In the genomic region with DNA sequence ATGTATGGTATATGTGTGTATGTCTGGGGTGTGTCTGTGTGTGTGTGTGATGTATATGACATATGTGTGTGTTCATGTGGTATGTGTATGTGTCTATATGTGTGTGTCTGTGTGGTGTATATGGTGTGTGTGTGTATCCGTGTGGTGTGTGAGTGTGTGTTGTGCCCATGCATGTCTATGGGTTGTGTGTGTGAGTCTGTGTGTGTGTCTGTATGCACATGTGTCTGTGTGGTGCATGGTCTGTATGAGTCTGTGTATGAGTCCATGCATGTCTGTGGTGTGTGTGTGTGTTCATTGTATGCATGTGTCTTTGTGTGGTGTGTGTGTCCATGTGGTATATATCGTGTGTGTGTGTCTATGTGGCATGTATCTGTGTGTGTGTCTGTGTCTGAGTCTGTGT, we compare ENCODE assay signal across 1 cellular context.
TF ChIP-seq lines count a peak whose summit lies in the region.

No MANE protein-coding gene starts in this region.

TF ChIP-seq in HEK293, 187 proteins besides CTCF, POLR2A, EP300 and RAD21 (continued from another document):
- TF ChIP-seq, protein P1, sequence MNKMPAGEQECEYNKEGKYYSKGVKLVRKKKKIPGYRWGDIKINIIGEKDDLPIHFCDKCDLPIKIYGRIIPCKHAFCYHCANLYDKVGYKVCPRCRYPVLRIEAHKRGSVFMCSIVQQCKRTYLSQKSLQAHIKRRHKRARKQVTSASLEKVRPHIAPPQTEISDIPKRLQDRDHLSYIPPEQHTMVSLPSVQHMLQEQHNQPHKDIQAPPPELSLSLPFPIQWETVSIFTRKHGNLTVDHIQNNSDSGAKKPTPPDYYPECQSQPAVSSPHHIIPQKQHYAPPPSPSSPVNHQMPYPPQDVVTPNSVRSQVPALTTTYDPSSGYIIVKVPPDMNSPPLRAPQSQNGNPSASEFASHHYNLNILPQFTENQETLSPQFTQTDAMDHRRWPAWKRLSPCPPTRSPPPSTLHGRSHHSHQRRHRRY (tag by site-specific recombination; IDR thresholded peaks at IDR 0.05) = no peak
- TF ChIP-seq ZNF354C (tag by site-specific recombination; IDR thresholded peaks at IDR 0.05; ENCODE audit: borderline replicate concordance, low read depth) (no peak), ZBTB20 (tag by site-specific recombination; IDR thresholded peaks at IDR 0.05) (peak; percentile 30; the same call in 1 of the 2 replicates), ZNF560 (tag by site-specific recombination; IDR thresholded peaks at IDR 0.05; ENCODE audit: borderline replicate concordance) (0 out of 2 replicates have a peak, but pooled peaks have one; percentile 8)
TF ChIP-seq in HEK293: peak in this region for 5.
